8 cellular contexts compared by ENCODE assay signal in genomic region chr3:46098319-46098761, GRCh38.
DNase-seq lines count a peak whose midpoint lies in the region; ATAC-seq, FAIRE-seq and TF ChIP-seq lines count a peak whose summit lies in the region.

No MANE protein-coding gene starts in this region.

- CTCF ChIA-PET in GM12878 (lab: Yijun Ruan, JAX) = interaction anchor here (0.6 to 15.4 kb wide), 6 partner anchors 9 to 280 kb away, joined by 3 to 121 read pairs (median 14); partner anchors contain the start of gene CCR1

- POLR2A ChIA-PET in GM12878 (lab: Charles Lee) = interaction anchor here (0.6 to 3.4 kb wide), 6 partner anchors 9 to 272 kb away, joined by 3 to 18 read pairs (median 4); partner anchors contain the start of genes CCR1 and CCR5

- H3K4me3 ChIP-seq in OCI-LY3 (ENCODE audit: low read length) (peak overlapping the region; percentile 51), GM12878 (0 out of 2 replicates have a peak overlapping the region, but pooled peaks have one; percentile 29)

- no peak for TF ChIP-seq POLR2A in H54 (IDR thresholded peaks at IDR 0.05; ENCODE audit: low read depth, low read length)
- TF ChIP-seq POLR2A in GM12878 (IDR thresholded peaks at IDR 0.05; ENCODE audit: low read depth, low read length) = peak; percentile 53; the same call in 1 of the 2 replicates

- intact Hi-C loops in GM12878 (cut with micrococcal nuclease; ENCODE audit: unreplicated experiment) = loop anchor here (2.0 to 10.0 kb wide), 2 partner anchors 110 to 436 kb away; partner anchors contain the start of gene CCR1

- SMC1A ChIA-PET in GM12878 (lab: Charles Lee; ENCODE audit: uncharacterized antibody, unreplicated experiment) = interaction anchor here (0.8 to 16.7 kb wide), 13 partner anchors 9 to 305 kb away, joined by 3 to 342 read pairs (median 4); partner anchors contain the start of genes CCR1 and CCR5

- DNase-seq in GM03348 (ENCODE audit: low spot score) (peak; percentile 67), H54 (ENCODE audit: insufficient read length, low spot score) (no peak), GM12878 (ENCODE audit: low read depth, low spot score) (peak; percentile 86), omental fat pad (ENCODE audit: low spot score) (no peak), DMS79 treated with DMSO at 0.1 percent for 48 hours (lab: John Stamatoyannopoulos, UW) (no peak), NCI-H345 (lab: John Stamatoyannopoulos, UW) (no peak)

- H3K36me3 ChIP-seq in OCI-LY3 (replicated peaks; ENCODE audit: low read depth, low read length) = peaks cover 14% of the 10 kb centered on the region
- no peaks in the 10 kb centered on the region for H3K36me3 ChIP-seq in GM12878 (ENCODE audit: control insufficient read depth in 2 of 2, insufficient read depth in 2 of 2, low read length in 1 of 2)

- RAD21 ChIA-PET in GM12878 (lab: Charles Lee; ENCODE audit: unreplicated experiment) = interaction anchor here (0.6 to 20.1 kb wide), 10 partner anchors 8 to 272 kb away, joined by 3 to 396 read pairs (median 3); partner anchors contain the start of genes CCR1 and CCR5

- peak overlapping the region; percentile 85 for H3K27ac ChIP-seq in OCI-LY3 (ENCODE audit: low read length)
- peak overlapping the region; percentile 94 for H3K27ac ChIP-seq in GM12878 (ENCODE audit: control insufficient read depth, insufficient read depth)

- in situ Hi-C loops in GM12878 (cut with MboI) = loop anchor here (5.0 kb wide), 1 partner anchor 109 kb away; the partner anchor contains the start of gene CCR1

- peak; percentile 82 for FAIRE-seq in H54 (lab: Jason Lieb, UNC)
- peak; percentile 75 for FAIRE-seq in GM12878 (lab: Jason Lieb, UNC)

- BruUV-seq in GM12878 (replicated peaks; lab: Mats Ljungman, UMichigan) = no TSS peak

- peaks cover 70% of the 10 kb centered on the region for H3K4me1 ChIP-seq in OCI-LY3 (ENCODE audit: low read length)
- peaks cover 60% of the 10 kb centered on the region for H3K4me1 ChIP-seq in GM12878 (ENCODE audit: control insufficient read depth, insufficient read depth, low read length)

- H3K9me3 ChIP-seq in OCI-LY3 (ENCODE audit: insufficient read depth, low read length) (peaks cover 22% of the 10 kb centered on the region), GM12878 (replicated peaks; ENCODE audit: control insufficient read depth, insufficient read depth, low read length) (peaks cover 17% of the 10 kb centered on the region; the same call in 2 of the 3 replicates)

- no peak for TF ChIP-seq RAD21 in GM12878 (IDR thresholded peaks at IDR 0.05; ENCODE audit: insufficient read depth, low read depth, low read length)

- 2% methylated on average over 2 of the region's 2 CpGs for WGBS in GM12878 (ENCODE audit: insufficient coverage, insufficient replicate concordance, low lambda C conversion rate, missing lambda C conversion rate)

- H3K79me2 ChIP-seq in OCI-LY3 (ENCODE audit: low read length) (no peaks in the 10 kb centered on the region), GM12878 (ENCODE audit: control insufficient read depth, insufficient read depth, low read length) (no peaks in the 10 kb centered on the region)

- TF ChIP-seq CTCF in OCI-LY3 (IDR thresholded peaks at IDR 0.05; ENCODE audit: low read depth, low read length) = no peak
- TF ChIP-seq CTCF in GM12878 (IDR thresholded peaks at IDR 0.05 in 2 of 3, conservative IDR thresholded peaks at IDR 0.05 in 1 of 3; ENCODE audit: control insufficient read depth in 2 of 3, extremely low read depth in 1 of 3, insufficient read depth in 1 of 3, low read depth in 3 of 3, low read length in 3 of 3) = no peak
- TF ChIP-seq CTCF in omental fat pad (IDR thresholded peaks at IDR 0.05) = no peak

- H3K4me2 ChIP-seq in OCI-LY3 (ENCODE audit: low read length) (peak overlapping the region; percentile 76), GM12878 (ENCODE audit: control insufficient read depth, insufficient read depth) (peak overlapping the region; percentile 53)

- H4K20me1 ChIP-seq in OCI-LY3 (ENCODE audit: insufficient read depth, low read length) (no peaks in the 10 kb centered on the region), GM12878 (ENCODE audit: control insufficient read depth, insufficient read depth) (no peaks in the 10 kb centered on the region)

- peaks cover 26% of the 10 kb centered on the region for H3K27me3 ChIP-seq in OCI-LY3 (ENCODE audit: low read depth, low read length)
- H3K27me3 ChIP-seq in GM12878 (replicated peaks in 1 of 2; ENCODE audit: control insufficient read depth in 2 of 2, insufficient read depth in 2 of 2, low read length in 1 of 2) = no peaks in the 10 kb centered on the region

- ATAC-seq in GM12878 = peak; percentile 78
- peak; percentile 65 for ATAC-seq in omental fat pad (ENCODE audit: low FRiP score)
- ATAC-seq in HG03378 (IDR thresholded peaks at IDR 0.05; ENCODE audit: unreplicated experiment) = no peak

- H3K9ac ChIP-seq in OCI-LY3 (ENCODE audit: low read length) (peak overlapping the region; percentile 61), GM12878 (ENCODE audit: control insufficient read depth, insufficient read depth, low read length) (peak overlapping the region; percentile 63)

- H2AFZ ChIP-seq in OCI-LY3 (ENCODE audit: low read depth, low read length) (no peak overlapping the region), GM12878 (ENCODE audit: control insufficient read depth, low read depth, low read length) (no peak overlapping the region)

- peak; percentile 64 to 81; a peak in 3 of 4 replicates for TF ChIP-seq EP300 in GM12878 (IDR thresholded peaks at IDR 0.05; ENCODE audit: borderline replicate concordance in 1 of 2, control insufficient read depth in 1 of 2, low read depth in 2 of 2, low read length in 2 of 2)

TF ChIP-seq in GM12878, 131 proteins besides CTCF, POLR2A, EP300 and RAD21 (continues in another document):
- TF ChIP-seq TARDBP (IDR thresholded peaks at IDR 0.05; ENCODE audit: borderline replicate concordance) = no peak
- no peak for TF ChIP-seq ZNF207 (IDR thresholded peaks at IDR 0.05; ENCODE audit: borderline replicate concordance)
- no peak for TF ChIP-seq NFYA (IDR thresholded peaks at IDR 0.05; ENCODE audit: borderline replicate concordance, low read depth, low read length)
- peak in 1 of 2 experiments; percentile 90; a peak in 2 of 4 replicates for TF ChIP-seq ETV6 (conservative IDR thresholded peaks at IDR 0.05 in 1 of 2, IDR thresholded peaks at IDR 0.05 in 1 of 2; ENCODE audit: borderline replicate concordance in 1 of 2, low read depth in 1 of 2)
- peak; percentile 46; the same call in 1 of the 2 replicates for TF ChIP-seq YY1 (IDR thresholded peaks at IDR 0.05; ENCODE audit: low read depth, low read length)
- TF ChIP-seq SIN3A (IDR thresholded peaks at IDR 0.05; ENCODE audit: low read depth, low read length) = no peak
- no peak for TF ChIP-seq EZH2 (IDR thresholded peaks at IDR 0.05; ENCODE audit: borderline replicate concordance, control insufficient read depth, low read depth, low read length)
- peak; percentile 95 for TF ChIP-seq NFIC (IDR thresholded peaks at IDR 0.05; ENCODE audit: low read depth, low read length)
- TF ChIP-seq HDAC2 (IDR thresholded peaks at IDR 0.05) = no peak
- TF ChIP-seq MEF2A (IDR thresholded peaks at IDR 0.05; ENCODE audit: insufficient read depth, low read depth, low read length) = peak; percentile 79
- TF ChIP-seq SUPT20H (IDR thresholded peaks at IDR 0.05; ENCODE audit: borderline replicate concordance, control insufficient read depth, low read depth, low read length) = no peak
- no peak for TF ChIP-seq E2F4 (IDR thresholded peaks at IDR 0.05; ENCODE audit: low read depth, low read length)
- no peak for TF ChIP-seq NR2C2 (IDR thresholded peaks at IDR 0.05; ENCODE audit: borderline replicate concordance, control insufficient read depth, insufficient read length, low read depth)
- TF ChIP-seq IRF4 (IDR thresholded peaks at IDR 0.05; ENCODE audit: low read depth, low read length) = peak; percentile 97
- no peak for TF ChIP-seq RB1 (IDR thresholded peaks at IDR 0.05; ENCODE audit: borderline replicate concordance)
- peak; percentile 57; the same call in 1 of the 3 replicates for TF ChIP-seq POU2F2 (IDR thresholded peaks at IDR 0.05; ENCODE audit: borderline replicate concordance, low read depth, low read length)
- TF ChIP-seq STAT1 (conservative IDR thresholded peaks at IDR 0.05) = no peak
- TF ChIP-seq ZBED1 (IDR thresholded peaks at IDR 0.05; ENCODE audit: borderline replicate concordance) = peak; percentile 84
- TF ChIP-seq RUNX3 (IDR thresholded peaks at IDR 0.05; ENCODE audit: low read length) = peak; percentile 100
- no peak for TF ChIP-seq CBX3 (IDR thresholded peaks at IDR 0.05; ENCODE audit: borderline replicate concordance, low read depth)
- TF ChIP-seq ATF2 (IDR thresholded peaks at IDR 0.05; ENCODE audit: low read length) = peak; percentile 88
- no peak for TF ChIP-seq POLR2AphosphoS2 (IDR thresholded peaks at IDR 0.05; ENCODE audit: low read depth, low read length)
- no peak for TF ChIP-seq SREBF1 (IDR thresholded peaks at IDR 0.05; ENCODE audit: low read length)

Comparison
In these comparisons a context has a peak if more than half of its experiments do, and no peak if none do; other contexts are left out.
1. DNase-seq: peak in GM03348 (single experiment) and GM12878 (single experiment); none in H54 (single experiment), omental fat pad (single experiment), DMS79 treated with DMSO at 0.1 percent for 48 hours (single experiment) and NCI-H345 (single experiment).